In genomic region chr11:114296190-114296978, GRCh38 we compare ENCODE assay signal across 9 cellular contexts. TPM values are rescaled to one million over a fixed set of nuclear protein-coding genes. Genes with fewer than 3 reads are reported as not detected.
DNase-seq lines count a peak whose midpoint lies in the region; ATAC-seq and TF ChIP-seq lines count a peak whose summit lies in the region.
"Had no signal": no experiment of that assay in that cellular context is flagged by ENCODE, and none has a peak within 500 bp of the region (broad histone marks: within the 10 kb centered on the region; RNA-seq: fewer than 3 reads in every experiment).

TSS of gene NNMT (plus strand) at chr11:114296399. CDS start at chr11:114296557, 158 bp downstream.

- peak; percentile 99 for DNase-seq in EH (ENCODE audit: low read depth)
- DNase-seq in amniotic stem cell (lab: John Stamatoyannopoulos, UW) = peak; percentile 81
- peak; percentile 82 to 92 (median 86) for DNase-seq in right cardiac atrium
- peak; percentile 53 to 78 for DNase-seq in gastrocnemius medialis
- no peak for DNase-seq in NCI-H146 (lab: John Stamatoyannopoulos, UW)
- no peak for DNase-seq in stimulated activated CD4-positive, alpha-beta T cell treated with anti-CD3 and anti-CD28 coated beads, Interleukin-4, amount 100 ng/mL, for 4 hours
- no peak for DNase-seq in pons (ENCODE audit: low spot score)

- in situ Hi-C loops in gastrocnemius medialis (cut with MboI; ENCODE audit: low sequenced_read_pairs in 4 of 4) = loop anchor here in 2 of 4 donors (25.0 kb wide), 1 partner anchor 409 kb away; the partner anchor contains the start of gene USP28 (in 2 of the 2)

- ATAC-seq in right cardiac atrium (peak; percentile 83 to 88), gastrocnemius medialis (peak; percentile 41 to 57), HG03521 (IDR thresholded peaks at IDR 0.05; ENCODE audit: unreplicated experiment) (no peak)

- peaks cover 0 to 21% of the 10 kb centered on the region in 2 donors for H3K36me3 ChIP-seq in gastrocnemius medialis

- H3K27ac ChIP-seq in right cardiac atrium (ENCODE audit: low read length) (peak within 1 kb of the TSS; percentile 94), gastrocnemius medialis (peak within 1 kb of the TSS; percentile 68 to 83 (median 78))

- H3K27me3 ChIP-seq in right cardiac atrium (ENCODE audit: control insufficient read depth, insufficient read depth) = no peaks in the 10 kb centered on the region
- no peaks in the 10 kb centered on the region for H3K27me3 ChIP-seq in gastrocnemius medialis

- H3K4me1 ChIP-seq in right cardiac atrium (ENCODE audit: control insufficient read depth, insufficient read depth, low read length) (peaks cover 6% of the 10 kb centered on the region), gastrocnemius medialis (peaks cover 27 to 34% of the 10 kb centered on the region in 2 donors)

- peak; percentile 55 to 78 for TF ChIP-seq POLR2A in gastrocnemius medialis (IDR thresholded peaks at IDR 0.05)

- no peaks in the 10 kb centered on the region for H3K9me3 ChIP-seq in right cardiac atrium (ENCODE audit: control insufficient read depth, low read length)
- H3K9me3 ChIP-seq in gastrocnemius medialis = no peaks in the 10 kb centered on the region

- 53% methylated on average over 12 of the region's 12 CpGs for WGBS in right cardiac atrium

- intact Hi-C loops in right cardiac atrium (cut with DNase I) = no loop called here
- intact Hi-C loops in gastrocnemius medialis (cut with DNase I; ENCODE audit: low total_unique reads) = loop anchor here (5.0 kb wide), 1 partner anchor 134 kb away; no protein-coding TSS in a partner anchor

- no peak for TF ChIP-seq CTCF in gastrocnemius medialis (IDR thresholded peaks at IDR 0.05 in 4 of 5, conservative IDR thresholded peaks at IDR 0.05 in 1 of 5)

- peak within 1 kb of the TSS; percentile 81 for H3K4me3 ChIP-seq in right cardiac atrium (ENCODE audit: low read length)
- H3K4me3 ChIP-seq in gastrocnemius medialis = peak within 1 kb of the TSS; percentile 47 to 62 (median 52)

RNA-seq across cellular contexts. Expression of gene NNMT, which starts in this region (rescaled TPM):
- total RNA-seq in right cardiac atrium (100 to 1,000 TPM in 1 of 4 donors, 10 to 100 TPM in 3; 16.8 to 183 (median 50.8) TPM), gastrocnemius medialis (100 to 1,000 TPM; 157 to 968 (median 541) TPM)
- 56.9 TPM for polyA plus RNA-seq in right cardiac atrium
- total RNA-seq: T-helper 2 cell treated with Interferon-gamma antibody and Interleukin-4, amounts not matched to agents 100 ng/mL and 5 ng/mL, for 36 hours had no signal

Comparison
In these comparisons a context has a peak if more than half of its experiments do, and no peak if none do; other contexts are left out.
1. DNase-seq: peak in EH (single experiment), amniotic stem cell (single experiment), right cardiac atrium (3 of 3) and gastrocnemius medialis (2 of 2); none in NCI-H146 (single experiment), stimulated activated CD4-positive, alpha-beta T cell treated with anti-CD3 and anti-CD28 coated beads, Interleukin-4, amount 100 ng/mL, for 4 hours (0 of 2) and pons (single experiment).